16 cellular contexts compared by ENCODE assay signal in genomic region chr1:79899914-79900313, GRCh38.
DNase-seq lines count a peak whose midpoint lies in the region; ATAC-seq and TF ChIP-seq lines count a peak whose summit lies in the region.
"Had no signal": no experiment of that assay in that cellular context is flagged by ENCODE, and none has a peak within 500 bp of the region (broad histone marks: within the 10 kb centered on the region; RNA-seq: fewer than 3 reads in every experiment).

No MANE protein-coding gene starts in this region.

- intact Hi-C loops in left colon (cut with DNase I, micrococcal nuclease), result no loop called here

- ATAC-seq in left colon (no peak), GM18867 (IDR thresholded peaks at IDR 0.05; ENCODE audit: unreplicated experiment) (no peak)
- ATAC-seq: Panc1 had no signal

- H3K27me3 Mint-ChIP-seq in progenitor cell of endocrine pancreas, result no peaks in the 10 kb centered on the region
- H3K27me3 Mint-ChIP-seq: activated CD4-positive, alpha-beta memory T cell treated with anti-CD3 and anti-CD28 coated beads, Interleukin-2, amount 10 ng/mL, durations not matched to agents 7 days and 5 days had no signal

- H3K4me1 ChIP-seq in SJCRH30, result no peaks in the 10 kb centered on the region
- H3K4me1 ChIP-seq: suprapubic skin had no signal

- no peak overlapping the region for H3K27ac Mint-ChIP-seq in progenitor cell of endocrine pancreas
- H3K27ac Mint-ChIP-seq: activated CD4-positive, alpha-beta memory T cell treated with anti-CD3 and anti-CD28 coated beads, Interleukin-2, amount 10 ng/mL, durations not matched to agents 7 days and 5 days; activated naive CD4-positive, alpha-beta T cell treated with anti-CD3 and anti-CD28 coated beads for 36 hours; nephron had no signal

- no peak overlapping the region for H3K4me3 ChIP-seq in SJCRH30
- no peak overlapping the region for H3K4me3 ChIP-seq in fibroblast of mammary gland (ENCODE audit: control insufficient read depth, low read depth, low read length)
- H3K4me3 ChIP-seq: skin epidermis, suprapubic skin had no signal

- peaks cover 5% of the 10 kb centered on the region for H3K9me3 Mint-ChIP-seq in progenitor cell of endocrine pancreas (ENCODE audit: low read depth)
- H3K9me3 Mint-ChIP-seq: activated CD4-positive, alpha-beta memory T cell treated with anti-CD3 and anti-CD28 coated beads, Interleukin-2, amount 10 ng/mL, durations not matched to agents 7 days and 5 days had no signal

- H3K27me3 ChIP-seq in SJCRH30, result no peaks in the 10 kb centered on the region
- H3K27me3 ChIP-seq: suprapubic skin had no signal

- TF ChIP-seq CTCF in fibroblast of mammary gland (conservative IDR thresholded peaks at IDR 0.05; ENCODE audit: control insufficient read depth, insufficient read depth, low read depth, low read length) (peak; percentile 26), progenitor cell of endocrine pancreas (IDR thresholded peaks at IDR 0.05; ENCODE audit: unreplicated experiment) (no peak)

- H3K36me3 ChIP-seq in SJCRH30, result no peaks in the 10 kb centered on the region
- H3K36me3 ChIP-seq: suprapubic skin had no signal

- H3K9me3 ChIP-seq in SJCRH30 (replicated peaks), result no peaks in the 10 kb centered on the region
- H3K9me3 ChIP-seq: suprapubic skin had no signal

- DNase-seq in GM04503 (ENCODE audit: low read depth), result peak; percentile 97
- DNase-seq in SJCRH30, result peak; percentile 14 to 34
- peak; percentile 97 for DNase-seq in fibroblast of mammary gland (ENCODE audit: low read depth)
- DNase-seq in renal cortical epithelial cell (ENCODE audit: low read depth), result peak; percentile 9
- no peak for DNase-seq in progenitor cell of endocrine pancreas (ENCODE audit: low spot score, unreplicated experiment)
- no peak for DNase-seq in left colon
- DNase-seq in T-helper 9 cell, result no peak
- DNase-seq: activated CD4-positive, alpha-beta memory T cell treated with anti-CD3 and anti-CD28 coated beads, Interleukin-2, amount 10 ng/mL, durations not matched to agents 7 days and 5 days; activated naive CD4-positive, alpha-beta T cell treated with anti-CD3 and anti-CD28 coated beads for 36 hours; MV-4-11; NCI-H345 had no signal

- no peak overlapping the region for H3K27ac ChIP-seq in SJCRH30
- H3K27ac ChIP-seq: skin epidermis, suprapubic skin had no signal

- H3K36me3 Mint-ChIP-seq in progenitor cell of endocrine pancreas (ENCODE audit: insufficient read depth), result no peaks in the 10 kb centered on the region

- H3K4me3 Mint-ChIP-seq in progenitor cell of endocrine pancreas (ENCODE audit: low read depth), result no peak overlapping the region
- H3K4me3 Mint-ChIP-seq: activated CD4-positive, alpha-beta memory T cell treated with anti-CD3 and anti-CD28 coated beads, Interleukin-2, amount 10 ng/mL, durations not matched to agents 7 days and 5 days; activated naive CD4-positive, alpha-beta T cell treated with anti-CD3 and anti-CD28 coated beads for 36 hours; nephron had no signal

- H3K4me1 Mint-ChIP-seq in progenitor cell of endocrine pancreas (ENCODE audit: low read depth), result no peaks in the 10 kb centered on the region
- H3K4me1 Mint-ChIP-seq: activated CD4-positive, alpha-beta memory T cell treated with anti-CD3 and anti-CD28 coated beads, Interleukin-2, amount 10 ng/mL, durations not matched to agents 7 days and 5 days had no signal

Comparison
In these comparisons a context has a peak if more than half of its experiments do, and no peak if none do; other contexts are left out.
1. DNase-seq: peak in GM04503 (single experiment), SJCRH30 (2 of 2), fibroblast of mammary gland (single experiment) and renal cortical epithelial cell (single experiment); none in progenitor cell of endocrine pancreas (single experiment), left colon (0 of 2) and T-helper 9 cell (single experiment).